Comparison of ENCODE assay signal across 8 cellular contexts in genomic region chr1:150066838-150067183, GRCh38. TPM values are rescaled to one million over a fixed set of nuclear protein-coding genes. Genes with fewer than 3 reads are reported as not detected.
DNase-seq lines count a peak whose midpoint lies in the region; ATAC-seq, FAIRE-seq and TF ChIP-seq lines count a peak whose summit lies in the region.

No MANE protein-coding gene starts in this region.

- no peak overlapping the region for H3K14ac ChIP-seq in H1 (ENCODE audit: insufficient read length)

- CTCF ChIA-PET in Calu3 (lab: Charles Lee): interaction anchor here (0.5 to 2.7 kb wide), 2 partner anchors 25 to 102 kb away, joined by 3 to 7 read pairs; no protein-coding TSS in a partner anchor
- CTCF ChIA-PET in H1 (lab: Charles Lee; ENCODE audit: partially characterized antibody): interaction anchor here (0.6 kb wide), 1 partner anchor 13 kb away, joined by 3 read pairs; no protein-coding TSS in a partner anchor

- no peak overlapping the region for H3K23ac ChIP-seq in H1 (ENCODE audit: insufficient read length)

- H2BK120ac ChIP-seq in H1 (replicated peaks; ENCODE audit: low read depth, low read length): no peak overlapping the region

- no peaks in the 10 kb centered on the region for H3K9me2 ChIP-seq in MM.1S (replicated peaks; ENCODE audit: insufficient read depth, low read length)

- peak overlapping the region; percentile 69 for H3K27ac Mint-ChIP-seq in Calu3 (ENCODE audit: unreplicated experiment)

- TF ChIP-seq EP300 in H1 (IDR thresholded peaks at IDR 0.05; ENCODE audit: borderline replicate concordance in 1 of 2, low read depth in 2 of 2, low read length in 2 of 2): 0 out of 3 replicates have a peak, but pooled peaks of 1 of the 2 experiments have one; percentile 26

- FAIRE-seq in H1 (lab: Jason Lieb, UNC): no peak

- H3K27me3 ChIP-seq in MM.1S (replicated peaks; ENCODE audit: insufficient read depth, low read length) (no peaks in the 10 kb centered on the region), H1 (replicated peaks in 1 of 4; ENCODE audit: control insufficient read depth in 3 of 4, extremely low read depth in 1 of 4, insufficient read depth in 3 of 4, low read length in 3 of 4) (no peaks in the 10 kb centered on the region), mucosa of stomach (ENCODE audit: control insufficient read depth, insufficient read depth, low read length) (no peaks in the 10 kb centered on the region)

- H3K79me2 ChIP-seq in MM.1S (ENCODE audit: low read length): peaks cover 16% of the 10 kb centered on the region
- H3K79me2 ChIP-seq in H1 (ENCODE audit: control insufficient read depth in 1 of 2, insufficient read depth in 2 of 2, low read length in 2 of 2): 0 out of 4 replicates have a peak, but pooled peaks cover 0 to 7% of the 10 kb centered on the region in 2 experiments

- peaks cover 30% of the 10 kb centered on the region for H3K4me1 Mint-ChIP-seq in Calu3 (ENCODE audit: low read depth, unreplicated experiment)

- H3K4me1 ChIP-seq in MM.1S (ENCODE audit: low read length): peaks cover 18% of the 10 kb centered on the region
- no peaks in the 10 kb centered on the region for H3K4me1 ChIP-seq in H1 (replicated peaks in 1 of 4; ENCODE audit: control insufficient read depth in 3 of 4, insufficient read depth in 4 of 4, low read length in 3 of 4)
- H3K4me1 ChIP-seq in mucosa of stomach (ENCODE audit: control insufficient read depth, insufficient read depth, low read length): peaks cover 8% of the 10 kb centered on the region

- WGBS in H1 (ENCODE audit: extremely low coverage in 1 of 2, insufficient coverage in 1 of 2, insufficient read length in 1 of 2, insufficient replicate concordance in 2 of 2, low coverage in 1 of 2, low lambda C conversion rate in 2 of 2, missing lambda C conversion rate in 1 of 2), 2 experiments: 2% methylated on average over 18 of the region's 18 CpGs; no CpG with 5 or more reads in 1 of the 2 experiments

- H2BK5ac ChIP-seq in H1 (ENCODE audit: low read depth, low read length): peak overlapping the region; percentile 99

- H3F3A ChIP-seq in MM.1S (ENCODE audit: insufficient read depth, low read length): peaks cover 13% of the 10 kb centered on the region

- peak overlapping the region; percentile 87 for H3K27ac ChIP-seq in MM.1S (ENCODE audit: low read length)
- peak overlapping the region; percentile 93 for H3K27ac ChIP-seq in H1 (ENCODE audit: low read depth, low read length)

- peak overlapping the region; percentile 84 for H3K9ac ChIP-seq in MM.1S (ENCODE audit: low read length)
- peak overlapping the region; percentile 85 to 97 (median 94) for H3K9ac ChIP-seq in H1 (replicated peaks in 1 of 4; ENCODE audit: extremely low read depth in 1 of 4, low read depth in 3 of 4, low read length in 3 of 4)
- peak overlapping the region; percentile 85 for H3K9ac ChIP-seq in mucosa of stomach (ENCODE audit: low read length)

- H3K36me3 ChIP-seq in MM.1S (replicated peaks; ENCODE audit: insufficient read depth, low read length): no peaks in the 10 kb centered on the region
- H3K36me3 ChIP-seq in H1 (ENCODE audit: control insufficient read depth in 2 of 4, insufficient read depth in 4 of 4, low read length in 3 of 4): peaks cover 0 to 5% (median 2%) of the 10 kb centered on the region in 4 experiments; a peak in 3 of 8 replicates
- peaks cover 6% of the 10 kb centered on the region for H3K36me3 ChIP-seq in mucosa of stomach (ENCODE audit: control insufficient read depth, insufficient read depth, low read length)

- no peaks in the 10 kb centered on the region for H3K9me3 Mint-ChIP-seq in Calu3 (ENCODE audit: low read depth, unreplicated experiment)

- intact Hi-C loops in Calu3 (cut with micrococcal nuclease; ENCODE audit: unreplicated experiment): loop anchor here (5.0 kb wide), 1 partner anchor 60 kb away; no protein-coding TSS in a partner anchor

- H3K79me1 ChIP-seq in H1 (ENCODE audit: low read depth, low read length): no peaks in the 10 kb centered on the region

- peak overlapping the region; percentile 42 for H4K91ac ChIP-seq in H1 (replicated peaks; ENCODE audit: insufficient read length, low read length)

- no peak overlapping the region for H3K56ac ChIP-seq in H1 (replicated peaks; ENCODE audit: insufficient read length, low read depth, low read length)

- H3K18ac ChIP-seq in H1 (ENCODE audit: extremely low read depth, low read length): peak overlapping the region; percentile 72; the same call in 1 of the 2 replicates

- no peak overlapping the region for H3K4ac ChIP-seq in H1 (replicated peaks; ENCODE audit: insufficient read length, low read depth, low read length)

- H3K9me3 ChIP-seq in MM.1S (replicated peaks; ENCODE audit: insufficient read depth, low read length): no peaks in the 10 kb centered on the region
- H3K9me3 ChIP-seq in H1 (ENCODE audit: insufficient read depth in 2 of 2, low read depth in 1 of 2, low read length in 1 of 2): no peaks in the 10 kb centered on the region
- no peaks in the 10 kb centered on the region for H3K9me3 ChIP-seq in mucosa of stomach (ENCODE audit: control insufficient read depth, low read length)

- TF ChIP-seq CTCF in Calu3 (IDR thresholded peaks at IDR 0.05; ENCODE audit: unreplicated experiment) (no peak), MM.1S (IDR thresholded peaks at IDR 0.05; ENCODE audit: low read length) (no peak), H1 (IDR thresholded peaks at IDR 0.05; ENCODE audit: control extremely low read depth in 1 of 3, insufficient read depth in 1 of 3, low read depth in 1 of 3, low read length in 3 of 3) (no peak)

- no peak overlapping the region; the same call in 1 of the 2 replicates for H2BK12ac ChIP-seq in H1 (ENCODE audit: low read depth, low read length)

- H4K5ac ChIP-seq in H1 (ENCODE audit: insufficient read length, low read depth, low read length): peak overlapping the region; percentile 55

- POLR2A ChIA-PET in H1 (lab: Charles Lee; ENCODE audit: partially characterized antibody): interaction anchor here (1.0 to 2.7 kb wide), 10 partner anchors 10 to 182 kb away, joined by 3 to 24 read pairs (median 5); partner anchors contain the start of gene OTUD7B

- TSS peak; percentile 76 for BruUV-seq in Calu3 (replicated peaks; lab: Mats Ljungman, UMichigan)

- ATAC-seq in GM21737 (IDR thresholded peaks at IDR 0.05; ENCODE audit: unreplicated experiment): peak; percentile 25

- DNase-seq in Calu3 (peak; percentile 71), MM.1S (peak; percentile 57), H1 (ENCODE audit: low read depth in 1 of 2, low spot score in 2 of 2) (peak; percentile 5 to 79), dermis blood vessel endothelial cell (no peak)
- DNase-seq in activated CD4-positive, alpha-beta T cell treated with anti-CD3 and anti-CD28 coated beads, Interleukin-2, amount 50 U/mL, for 4 hours: peak; percentile 5 to 9
- peak; percentile 25 for DNase-seq in stimulated activated naive CD4-positive, alpha-beta T cell treated with Interleukin-2 at 50 U/mL for 16 hours (lab: John Stamatoyannopoulos, UW)

- peaks cover 33% of the 10 kb centered on the region for H3K36me3 Mint-ChIP-seq in Calu3 (ENCODE audit: insufficient read depth, unreplicated experiment)

- no peak; a peak in 1 of 3 replicates for TF ChIP-seq POLR2A in H1 (IDR thresholded peaks at IDR 0.05; ENCODE audit: control extremely low read depth in 1 of 2, low read depth in 2 of 2, low read length in 2 of 2)

- H3K4me3 Mint-ChIP-seq in Calu3 (ENCODE audit: low read depth, unreplicated experiment): peak overlapping the region; percentile 86

- H4K20me1 ChIP-seq in MM.1S (ENCODE audit: insufficient read depth, low read length): no peaks in the 10 kb centered on the region
- no peaks in the 10 kb centered on the region for H4K20me1 ChIP-seq in H1 (replicated peaks in 1 of 2; ENCODE audit: control insufficient read depth in 1 of 2, insufficient read depth in 2 of 2, low read length in 2 of 2)

- no peak overlapping the region for H2BK20ac ChIP-seq in H1 (ENCODE audit: low read length)

- H2BK15ac ChIP-seq in H1 (ENCODE audit: low read length): no peak overlapping the region

- H3K27me3 Mint-ChIP-seq in Calu3 (ENCODE audit: unreplicated experiment): no peaks in the 10 kb centered on the region

- no peaks in the 10 kb centered on the region for H3K23me2 ChIP-seq in H1 (ENCODE audit: low read depth, low read length)

- peak overlapping the region; percentile 100; the same call in 1 of the 2 replicates for H4K8ac ChIP-seq in H1 (ENCODE audit: extremely low read depth, insufficient read depth, low read length)

- no peak overlapping the region; the same call in 1 of the 2 replicates for H2AK5ac ChIP-seq in H1 (ENCODE audit: low read depth, low read length)

- H3K4me2 ChIP-seq in MM.1S (ENCODE audit: low read depth, low read length) (peak overlapping the region; percentile 93), H1 (ENCODE audit: insufficient read depth in 1 of 2, low read depth in 2 of 2, low read length in 2 of 2) (peak overlapping the region; percentile 66 to 91)

- no peak for TF ChIP-seq RAD21 in H1 (IDR thresholded peaks at IDR 0.05 in 1 of 2, conservative IDR thresholded peaks at IDR 0.05 in 1 of 2; ENCODE audit: low read depth in 2 of 2, low read length in 2 of 2)

- H3K4me3 ChIP-seq in MM.1S (ENCODE audit: low read length) (peak overlapping the region; percentile 84), H1 (ENCODE audit: extremely low read depth in 1 of 4, insufficient read depth in 2 of 4, low read depth in 3 of 4, low read length in 4 of 4) (peak overlapping the region; percentile 81 to 95 (median 91)), mucosa of stomach (ENCODE audit: low read length) (peak overlapping the region; percentile 83)

- H2AFZ ChIP-seq in MM.1S (ENCODE audit: low read length) (peak overlapping the region; percentile 96), H1 (ENCODE audit: low read length) (peak overlapping the region; percentile 98)

RNA-seq across cellular contexts. Expression of gene VPS45, which starts 0.8 kb away (rescaled TPM):
- total RNA-seq in Calu3 (2022): 35.0 and 37.9 TPM in 2 replicates
- 27.6 and 29.9 TPM in 2 replicates for total RNA-seq in H1 (2021; fragmentation: NEBNext Ultra II Directional; extraction: Animal tissue kit (Norgen Biotek cat#: 25700))
- polyA plus RNA-seq in H1 (2011; rRNA removed): 12.7 and 19.1 TPM in 2 replicates
- polyA plus RNA-seq in H1 (2011; cell fraction: cytosol; rRNA removed): 22.5 TPM
- polyA plus RNA-seq in H1 (2011; cell fraction: nucleus; rRNA removed): 15.8 TPM
- polyA plus RNA-seq in H1 (2012, experiment 1 of 2): 18.7 to 35.8 TPM (median 20.9 TPM) in 4 replicates
- 1.6 TPM for polyA plus RNA-seq in H1 (2012, experiment 2 of 2)
- polyA plus RNA-seq in H1 (2013, experiment 1 of 2): 19.7 TPM
- polyA plus RNA-seq in H1 (2013, experiment 2 of 2): 18.3 TPM
- 24.6 and 27.9 TPM in 2 replicates for polyA minus RNA-seq in H1 (2011; rRNA and poly(A)+ RNA removed)
- polyA minus RNA-seq in H1 (2011; cell fraction: cytosol; rRNA and poly(A)+ RNA removed): 12.9 TPM
- polyA minus RNA-seq in H1 (2011; cell fraction: nucleus; rRNA and poly(A)+ RNA removed): 35.8 TPM
- total RNA-seq in dermis blood vessel endothelial cell: 25.4 and 31.9 TPM in 2 replicates

RNA-seq across cellular contexts. Expression of gene OTUD7B, which starts 56.3 kb away (rescaled TPM):
- total RNA-seq in Calu3 (2022) (34.9 and 36.6 TPM in 2 replicates), dermis blood vessel endothelial cell (17.2 and 23.0 TPM in 2 replicates)
- total RNA-seq in H1 (2021; fragmentation: NEBNext Ultra II Directional; extraction: Animal tissue kit (Norgen Biotek cat#: 25700)): 21.5 and 22.0 TPM in 2 replicates
- polyA plus RNA-seq in H1 (2011; rRNA removed): 4.2 and 4.4 TPM in 2 replicates
- polyA plus RNA-seq in H1 (2011; cell fraction: cytosol; rRNA removed): 5.8 TPM
- polyA plus RNA-seq in H1 (2011; cell fraction: nucleus; rRNA removed): 6.2 TPM
- polyA plus RNA-seq in H1 (2012, experiment 1 of 2): 9.0 to 10.9 TPM (median 10.2 TPM) in 4 replicates
- polyA plus RNA-seq in H1 (2012, experiment 2 of 2): 1.4 TPM
- 5.6 TPM for polyA plus RNA-seq in H1 (2013, experiment 1 of 2)
- 5.4 TPM for polyA plus RNA-seq in H1 (2013, experiment 2 of 2)
- polyA minus RNA-seq in H1 (2011; rRNA and poly(A)+ RNA removed): 20.9 and 21.2 TPM in 2 replicates
- 7.6 TPM for polyA minus RNA-seq in H1 (2011; cell fraction: cytosol; rRNA and poly(A)+ RNA removed)
- polyA minus RNA-seq in H1 (2011; cell fraction: nucleus; rRNA and poly(A)+ RNA removed): 9.3 TPM
